17 cellular contexts compared by ENCODE assay signal in genomic region chr6:67933278-67933677, GRCh38.
DNase-seq lines count a peak whose midpoint lies in the region; ATAC-seq and TF ChIP-seq lines count a peak whose summit lies in the region.
"Had no signal": no experiment of that assay in that cellular context is flagged by ENCODE, and none has a peak within 500 bp of the region (broad histone marks: within the 10 kb centered on the region; RNA-seq: fewer than 3 reads in every experiment).

No MANE protein-coding gene starts in this region.

- DNase-seq in RWPE2 (ENCODE audit: low spot score) = no peak
- peak; percentile 13 for DNase-seq in iPS DF 6.9 (ENCODE audit: low read depth, low spot score)
- DNase-seq in COLO668 (lab: John Stamatoyannopoulos, UW; ENCODE audit: unreplicated experiment) = no peak
- DNase-seq in dermis blood vessel endothelial cell = no peak
- no peak for DNase-seq in NCI-H1417 treated with DMSO at 0.1 percent for 48 hours (lab: John Stamatoyannopoulos, UW)
- no peak for DNase-seq in SIG-M5 (lab: John Stamatoyannopoulos, UW)
- DNase-seq: activated CD8-positive, alpha-beta memory T cell treated with anti-CD3 and anti-CD28 coated beads, Interleukin-2, amount 50 U/mL, for 48 hours; central memory CD4-positive, alpha-beta T cell; NCI-H1092 treated with DMSO at 0.1 percent for 48 hours; NCI-H446 treated with DMSO at 0.1 percent for 48 hours; thyroid gland had no signal

- H3K4me1 ChIP-seq in RWPE2 (ENCODE audit: insufficient read depth, poor library complexity, severe bottlenecking) (no peaks in the 10 kb centered on the region), iPS DF 6.9 (ENCODE audit: control insufficient read depth, insufficient read depth, low read length) (no peaks in the 10 kb centered on the region)
- H3K4me1 ChIP-seq: SJSA1, thyroid gland had no signal

- ATAC-seq in HG03159 (IDR thresholded peaks at IDR 0.05; ENCODE audit: unreplicated experiment) = peak; percentile 72
- no peak for ATAC-seq in RWPE2 (ENCODE audit: low read depth)
- ATAC-seq: activated naive CD4-positive, alpha-beta T cell treated with anti-CD3 and anti-CD28 coated beads, Interleukin-2, amount 50 U/mL, for 72 hours; esophagus mucosa had no signal

- no peak overlapping the region for H3K4me3 ChIP-seq in RWPE2 (ENCODE audit: severe bottlenecking)
- H3K4me3 ChIP-seq in iPS DF 6.9 (ENCODE audit: low read length) = no peak overlapping the region
- H3K4me3 ChIP-seq: hepatocyte, SJSA1, thyroid gland had no signal

- H3K27me3 ChIP-seq in RWPE2 (ENCODE audit: insufficient read depth, poor library complexity, severe bottlenecking) = no peaks in the 10 kb centered on the region
- no peaks in the 10 kb centered on the region for H3K27me3 ChIP-seq in iPS DF 6.9 (ENCODE audit: control insufficient read depth, insufficient read depth, low read length)
- H3K27me3 ChIP-seq: hepatocyte, SJSA1, thyroid gland had no signal

- H3K9me3 ChIP-seq in RWPE2 (ENCODE audit: severe bottlenecking) = no peaks in the 10 kb centered on the region
- H3K9me3 ChIP-seq in iPS DF 6.9 (ENCODE audit: control insufficient read depth, insufficient read depth, low read length) = no peaks in the 10 kb centered on the region
- H3K9me3 ChIP-seq: SJSA1, thyroid gland had no signal

- H3K36me3 ChIP-seq in RWPE2 (ENCODE audit: low read depth) = no peaks in the 10 kb centered on the region
- no peaks in the 10 kb centered on the region for H3K36me3 ChIP-seq in iPS DF 6.9 (ENCODE audit: control insufficient read depth, insufficient read depth, low read length)
- H3K36me3 ChIP-seq: SJSA1, thyroid gland had no signal

- no CpG with 5 or more reads among the region's 1 CpG for WGBS in iPS DF 6.9 (ENCODE audit: insufficient coverage, insufficient read length)

- TF ChIP-seq CTCF in GM12874 (IDR thresholded peaks at IDR 0.05; ENCODE audit: insufficient read depth, low read depth, low read length) (peak; percentile 35; the same call in 1 of the 2 replicates), RWPE2 (IDR thresholded peaks at IDR 0.05; ENCODE audit: poor library complexity, severe bottlenecking) (peak; percentile 36)

- H3K27ac ChIP-seq in RWPE2 (ENCODE audit: poor library complexity, severe bottlenecking) (no peak overlapping the region), iPS DF 6.9 (ENCODE audit: low read length) (no peak overlapping the region)
- H3K27ac ChIP-seq: hepatocyte, SJSA1, thyroid gland had no signal
